ENCODE assay signal across 1 cellular context in the genomic region with DNA sequence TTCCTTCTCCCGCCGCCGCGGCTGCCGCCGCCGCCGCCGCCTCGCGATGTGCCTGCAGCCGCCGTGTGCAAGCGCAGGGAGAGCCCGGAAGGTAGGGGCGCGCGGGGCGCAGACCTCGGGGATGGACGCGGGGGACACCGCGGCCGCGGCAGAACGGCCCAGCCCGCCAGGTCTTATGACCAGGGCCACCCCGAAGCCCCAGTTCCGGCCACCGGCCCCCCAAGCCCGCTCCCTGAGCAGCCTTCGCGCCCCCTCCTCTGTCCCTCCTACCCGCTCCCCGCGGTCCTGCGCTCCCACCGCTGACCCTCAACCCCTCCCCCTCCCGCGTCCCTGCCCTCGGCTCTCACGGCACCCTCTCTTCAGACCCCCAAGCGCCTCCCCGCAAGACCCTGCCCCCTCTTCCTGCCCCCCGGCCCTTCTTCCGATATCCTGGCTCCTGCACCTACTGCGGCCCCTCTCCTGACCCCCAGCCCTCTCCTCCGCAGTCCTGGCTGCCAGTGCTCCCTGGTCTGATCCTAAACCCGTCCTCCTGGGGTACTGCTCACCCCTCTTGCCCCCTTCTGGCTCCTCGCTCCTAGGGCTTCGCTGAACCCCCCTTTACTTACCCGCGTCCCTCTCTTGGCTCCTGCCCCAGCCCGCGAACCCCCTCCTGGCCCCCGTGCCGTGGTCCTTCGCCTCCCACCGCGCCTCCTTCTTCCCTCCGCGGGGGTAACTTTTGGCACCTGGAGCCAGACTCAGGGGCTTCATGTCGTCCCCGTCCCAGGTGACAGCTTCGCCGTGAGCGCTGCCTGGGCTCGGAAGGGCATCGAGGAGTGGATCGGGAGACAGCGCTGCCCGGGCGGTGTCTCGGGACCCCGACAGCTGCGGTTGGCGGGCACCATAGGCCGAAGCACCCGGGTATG.
TF ChIP-seq lines count a peak whose summit lies in the region.

No MANE protein-coding gene starts in this region.

TF ChIP-seq in HepG2, 621 proteins besides CTCF, POLR2A, EP300 and RAD21 (continued from another document and continues in another):
- TF ChIP-seq ZFP37 (CRISPR knock-in tag; IDR thresholded peaks at IDR 0.05; ENCODE audit: borderline replicate concordance) (no peak), ZNF101 (CRISPR knock-in tag; IDR thresholded peaks at IDR 0.05; ENCODE audit: borderline replicate concordance, low read depth) (no peak), KLF12 (CRISPR knock-in tag; IDR thresholded peaks at IDR 0.05; ENCODE audit: borderline replicate concordance) (no peak), NR1H2 (CRISPR knock-in tag; IDR thresholded peaks at IDR 0.05; ENCODE audit: borderline replicate concordance, low read depth) (no peak), FOSL2 (CRISPR knock-in tag; IDR thresholded peaks at IDR 0.05) (no peak), ZNF746 (CRISPR knock-in tag; IDR thresholded peaks at IDR 0.05) (no peak), PHF5A (CRISPR knock-in tag; IDR thresholded peaks at IDR 0.05; ENCODE audit: low read depth, unreplicated experiment) (no peak), LCORL (IDR thresholded peaks at IDR 0.05) (no peak), LCORL (CRISPR knock-in tag; IDR thresholded peaks at IDR 0.05) (no peak; the same call in 1 of the 2 replicates), ZNF616 (CRISPR knock-in tag; IDR thresholded peaks at IDR 0.05; ENCODE audit: low read depth) (no peak), ZNF446 (CRISPR knock-in tag; IDR thresholded peaks at IDR 0.05) (peak; percentile 64; the same call in 1 of the 2 replicates), ZSCAN31 (CRISPR knock-in tag; IDR thresholded peaks at IDR 0.05; ENCODE audit: low read depth) (no peak), IRF2 (CRISPR knock-in tag; IDR thresholded peaks at IDR 0.05) (no peak), REL (CRISPR knock-in tag; conservative IDR thresholded peaks at IDR 0.05) (no peak), SAFB2 (CRISPR knock-in tag; IDR thresholded peaks at IDR 0.05; ENCODE audit: borderline replicate concordance, low read depth) (no peak; the same call in 1 of the 2 replicates), SRSF4 (IDR thresholded peaks at IDR 0.05; ENCODE audit: low read depth, low read length, poor library complexity, severe bottlenecking) (no peak), ZNF326 (CRISPR knock-in tag; IDR thresholded peaks at IDR 0.05; ENCODE audit: borderline replicate concordance) (no peak), FOXC1 (CRISPR knock-in tag; IDR thresholded peaks at IDR 0.05; ENCODE audit: borderline replicate concordance) (no peak), MBD4 (IDR thresholded peaks at IDR 0.05; ENCODE audit: borderline replicate concordance, low read length) (no peak), ZNF772 (CRISPR knock-in tag; IDR thresholded peaks at IDR 0.05) (0 out of 2 replicates have a peak, but pooled peaks have one; percentile 34), CHD2 (IDR thresholded peaks at IDR 0.05; ENCODE audit: low read depth, low read length) (no peak), ZMYM4 (CRISPR knock-in tag; IDR thresholded peaks at IDR 0.05) (no peak; the same call in 1 of the 2 replicates), HHEX (CRISPR knock-in tag; IDR thresholded peaks at IDR 0.05) (no peak), NBN (conservative IDR thresholded peaks at IDR 0.05) (no peak), GABPB1 (CRISPR knock-in tag; IDR thresholded peaks at IDR 0.05) (peak; percentile 25; the same call in 1 of the 2 replicates), ZNF768 (CRISPR knock-in tag; IDR thresholded peaks at IDR 0.05) (peak; percentile 56; the same call in 1 of the 2 replicates), ZSCAN12 (CRISPR knock-in tag; IDR thresholded peaks at IDR 0.05) (no peak)
- TF ChIP-seq, protein P1, sequence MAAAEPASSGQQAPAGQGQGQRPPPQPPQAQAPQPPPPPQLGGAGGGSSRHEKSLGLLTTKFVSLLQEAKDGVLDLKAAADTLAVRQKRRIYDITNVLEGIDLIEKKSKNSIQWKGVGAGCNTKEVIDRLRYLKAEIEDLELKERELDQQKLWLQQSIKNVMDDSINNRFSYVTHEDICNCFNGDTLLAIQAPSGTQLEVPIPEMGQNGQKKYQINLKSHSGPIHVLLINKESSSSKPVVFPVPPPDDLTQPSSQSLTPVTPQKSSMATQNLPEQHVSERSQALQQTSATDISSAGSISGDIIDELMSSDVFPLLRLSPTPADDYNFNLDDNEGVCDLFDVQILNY (CRISPR knock-in tag; conservative IDR thresholded peaks at IDR 0.05), result no peak
- TF ChIP-seq, protein P2, sequence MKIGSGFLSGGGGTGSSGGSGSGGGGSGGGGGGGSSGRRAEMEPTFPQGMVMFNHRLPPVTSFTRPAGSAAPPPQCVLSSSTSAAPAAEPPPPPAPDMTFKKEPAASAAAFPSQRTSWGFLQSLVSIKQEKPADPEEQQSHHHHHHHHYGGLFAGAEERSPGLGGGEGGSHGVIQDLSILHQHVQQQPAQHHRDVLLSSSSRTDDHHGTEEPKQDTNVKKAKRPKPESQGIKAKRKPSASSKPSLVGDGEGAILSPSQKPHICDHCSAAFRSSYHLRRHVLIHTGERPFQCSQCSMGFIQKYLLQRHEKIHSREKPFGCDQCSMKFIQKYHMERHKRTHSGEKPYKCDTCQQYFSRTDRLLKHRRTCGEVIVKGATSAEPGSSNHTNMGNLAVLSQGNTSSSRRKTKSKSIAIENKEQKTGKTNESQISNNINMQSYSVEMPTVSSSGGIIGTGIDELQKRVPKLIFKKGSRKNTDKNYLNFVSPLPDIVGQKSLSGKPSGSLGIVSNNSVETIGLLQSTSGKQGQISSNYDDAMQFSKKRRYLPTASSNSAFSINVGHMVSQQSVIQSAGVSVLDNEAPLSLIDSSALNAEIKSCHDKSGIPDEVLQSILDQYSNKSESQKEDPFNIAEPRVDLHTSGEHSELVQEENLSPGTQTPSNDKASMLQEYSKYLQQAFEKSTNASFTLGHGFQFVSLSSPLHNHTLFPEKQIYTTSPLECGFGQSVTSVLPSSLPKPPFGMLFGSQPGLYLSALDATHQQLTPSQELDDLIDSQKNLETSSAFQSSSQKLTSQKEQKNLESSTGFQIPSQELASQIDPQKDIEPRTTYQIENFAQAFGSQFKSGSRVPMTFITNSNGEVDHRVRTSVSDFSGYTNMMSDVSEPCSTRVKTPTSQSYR (CRISPR knock-in tag; IDR thresholded peaks at IDR 0.05; ENCODE audit: borderline replicate concordance), result no peak
- TF ChIP-seq, protein P3, sequence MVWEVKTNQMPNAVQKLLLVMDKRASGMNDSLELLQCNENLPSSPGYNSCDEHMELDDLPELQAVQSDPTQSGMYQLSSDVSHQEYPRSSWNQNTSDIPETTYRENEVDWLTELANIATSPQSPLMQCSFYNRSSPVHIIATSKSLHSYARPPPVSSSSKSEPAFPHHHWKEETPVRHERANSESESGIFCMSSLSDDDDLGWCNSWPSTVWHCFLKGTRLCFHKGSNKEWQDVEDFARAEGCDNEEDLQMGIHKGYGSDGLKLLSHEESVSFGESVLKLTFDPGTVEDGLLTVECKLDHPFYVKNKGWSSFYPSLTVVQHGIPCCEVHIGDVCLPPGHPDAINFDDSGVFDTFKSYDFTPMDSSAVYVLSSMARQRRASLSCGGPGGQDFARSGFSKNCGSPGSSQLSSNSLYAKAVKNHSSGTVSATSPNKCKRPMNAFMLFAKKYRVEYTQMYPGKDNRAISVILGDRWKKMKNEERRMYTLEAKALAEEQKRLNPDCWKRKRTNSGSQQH (CRISPR knock-in tag; IDR thresholded peaks at IDR 0.05; ENCODE audit: low read depth), result no peak
- TF ChIP-seq, protein P4, sequence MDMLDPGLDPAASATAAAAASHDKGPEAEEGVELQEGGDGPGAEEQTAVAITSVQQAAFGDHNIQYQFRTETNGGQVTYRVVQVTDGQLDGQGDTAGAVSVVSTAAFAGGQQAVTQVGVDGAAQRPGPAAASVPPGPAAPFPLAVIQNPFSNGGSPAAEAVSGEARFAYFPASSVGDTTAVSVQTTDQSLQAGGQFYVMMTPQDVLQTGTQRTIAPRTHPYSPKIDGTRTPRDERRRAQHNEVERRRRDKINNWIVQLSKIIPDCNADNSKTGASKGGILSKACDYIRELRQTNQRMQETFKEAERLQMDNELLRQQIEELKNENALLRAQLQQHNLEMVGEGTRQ (IDR thresholded peaks at IDR 0.05; ENCODE audit: low read depth, low read length), result no peak
- TF ChIP-seq, protein P4 (CRISPR knock-in tag; IDR thresholded peaks at IDR 0.05; ENCODE audit: borderline replicate concordance), result no peak
- TF ChIP-seq, protein P5, sequence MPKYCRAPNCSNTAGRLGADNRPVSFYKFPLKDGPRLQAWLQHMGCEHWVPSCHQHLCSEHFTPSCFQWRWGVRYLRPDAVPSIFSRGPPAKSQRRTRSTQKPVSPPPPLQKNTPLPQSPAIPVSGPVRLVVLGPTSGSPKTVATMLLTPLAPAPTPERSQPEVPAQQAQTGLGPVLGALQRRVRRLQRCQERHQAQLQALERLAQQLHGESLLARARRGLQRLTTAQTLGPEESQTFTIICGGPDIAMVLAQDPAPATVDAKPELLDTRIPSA (CRISPR knock-in tag; IDR thresholded peaks at IDR 0.05; ENCODE audit: borderline replicate concordance), result 0 out of 2 replicates have a peak, but pooled peaks have one; percentile 48
- TF ChIP-seq, protein P6, sequence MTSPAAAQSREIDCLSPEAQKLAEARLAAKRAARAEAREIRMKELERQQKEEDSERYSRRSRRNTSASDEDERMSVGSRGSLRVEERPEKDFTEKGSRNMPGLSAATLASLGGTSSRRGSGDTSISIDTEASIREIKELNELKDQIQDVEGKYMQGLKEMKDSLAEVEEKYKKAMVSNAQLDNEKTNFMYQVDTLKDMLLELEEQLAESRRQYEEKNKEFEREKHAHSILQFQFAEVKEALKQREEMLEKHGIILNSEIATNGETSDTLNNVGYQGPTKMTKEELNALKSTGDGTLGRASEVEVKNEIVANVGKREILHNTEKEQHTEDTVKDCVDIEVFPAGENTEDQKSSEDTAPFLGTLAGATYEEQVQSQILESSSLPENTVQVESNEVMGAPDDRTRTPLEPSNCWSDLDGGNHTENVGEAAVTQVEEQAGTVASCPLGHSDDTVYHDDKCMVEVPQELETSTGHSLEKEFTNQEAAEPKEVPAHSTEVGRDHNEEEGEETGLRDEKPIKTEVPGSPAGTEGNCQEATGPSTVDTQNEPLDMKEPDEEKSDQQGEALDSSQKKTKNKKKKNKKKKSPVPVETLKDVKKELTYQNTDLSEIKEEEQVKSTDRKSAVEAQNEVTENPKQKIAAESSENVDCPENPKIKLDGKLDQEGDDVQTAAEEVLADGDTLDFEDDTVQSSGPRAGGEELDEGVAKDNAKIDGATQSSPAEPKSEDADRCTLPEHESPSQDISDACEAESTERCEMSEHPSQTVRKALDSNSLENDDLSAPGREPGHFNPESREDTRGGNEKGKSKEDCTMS (CRISPR knock-in tag; conservative IDR thresholded peaks at IDR 0.05), result no peak
- TF ChIP-seq, protein P7, sequence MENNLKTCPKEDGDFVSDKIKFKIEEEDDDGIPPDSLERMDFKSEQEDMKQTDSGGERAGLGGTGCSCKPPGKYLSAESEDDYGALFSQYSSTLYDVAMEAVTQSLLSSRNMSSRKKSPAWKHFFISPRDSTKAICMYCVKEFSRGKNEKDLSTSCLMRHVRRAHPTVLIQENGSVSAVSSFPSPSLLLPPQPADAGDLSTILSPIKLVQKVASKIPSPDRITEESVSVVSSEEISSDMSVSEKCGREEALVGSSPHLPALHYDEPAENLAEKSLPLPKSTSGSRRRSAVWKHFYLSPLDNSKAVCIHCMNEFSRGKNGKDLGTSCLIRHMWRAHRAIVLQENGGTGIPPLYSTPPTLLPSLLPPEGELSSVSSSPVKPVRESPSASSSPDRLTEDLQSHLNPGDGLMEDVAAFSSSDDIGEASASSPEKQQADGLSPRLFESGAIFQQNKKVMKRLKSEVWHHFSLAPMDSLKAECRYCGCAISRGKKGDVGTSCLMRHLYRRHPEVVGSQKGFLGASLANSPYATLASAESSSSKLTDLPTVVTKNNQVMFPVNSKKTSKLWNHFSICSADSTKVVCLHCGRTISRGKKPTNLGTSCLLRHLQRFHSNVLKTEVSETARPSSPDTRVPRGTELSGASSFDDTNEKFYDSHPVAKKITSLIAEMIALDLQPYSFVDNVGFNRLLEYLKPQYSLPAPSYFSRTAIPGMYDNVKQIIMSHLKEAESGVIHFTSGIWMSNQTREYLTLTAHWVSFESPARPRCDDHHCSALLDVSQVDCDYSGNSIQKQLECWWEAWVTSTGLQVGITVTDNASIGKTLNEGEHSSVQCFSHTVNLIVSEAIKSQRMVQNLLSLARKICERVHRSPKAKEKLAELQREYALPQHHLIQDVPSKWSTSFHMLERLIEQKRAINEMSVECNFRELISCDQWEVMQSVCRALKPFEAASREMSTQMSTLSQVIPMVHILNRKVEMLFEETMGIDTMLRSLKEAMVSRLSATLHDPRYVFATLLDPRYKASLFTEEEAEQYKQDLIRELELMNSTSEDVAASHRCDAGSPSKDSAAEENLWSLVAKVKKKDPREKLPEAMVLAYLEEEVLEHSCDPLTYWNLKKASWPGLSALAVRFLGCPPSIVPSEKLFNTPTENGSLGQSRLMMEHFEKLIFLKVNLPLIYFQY (CRISPR knock-in tag; IDR thresholded peaks at IDR 0.05; ENCODE audit: borderline replicate concordance), result no peak
- TF ChIP-seq, protein P8, sequence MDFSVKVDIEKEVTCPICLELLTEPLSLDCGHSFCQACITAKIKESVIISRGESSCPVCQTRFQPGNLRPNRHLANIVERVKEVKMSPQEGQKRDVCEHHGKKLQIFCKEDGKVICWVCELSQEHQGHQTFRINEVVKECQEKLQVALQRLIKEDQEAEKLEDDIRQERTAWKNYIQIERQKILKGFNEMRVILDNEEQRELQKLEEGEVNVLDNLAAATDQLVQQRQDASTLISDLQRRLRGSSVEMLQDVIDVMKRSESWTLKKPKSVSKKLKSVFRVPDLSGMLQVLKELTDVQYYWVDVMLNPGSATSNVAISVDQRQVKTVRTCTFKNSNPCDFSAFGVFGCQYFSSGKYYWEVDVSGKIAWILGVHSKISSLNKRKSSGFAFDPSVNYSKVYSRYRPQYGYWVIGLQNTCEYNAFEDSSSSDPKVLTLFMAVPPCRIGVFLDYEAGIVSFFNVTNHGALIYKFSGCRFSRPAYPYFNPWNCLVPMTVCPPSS (IDR thresholded peaks at IDR 0.05), result no peak
- TF ChIP-seq, protein P9, sequence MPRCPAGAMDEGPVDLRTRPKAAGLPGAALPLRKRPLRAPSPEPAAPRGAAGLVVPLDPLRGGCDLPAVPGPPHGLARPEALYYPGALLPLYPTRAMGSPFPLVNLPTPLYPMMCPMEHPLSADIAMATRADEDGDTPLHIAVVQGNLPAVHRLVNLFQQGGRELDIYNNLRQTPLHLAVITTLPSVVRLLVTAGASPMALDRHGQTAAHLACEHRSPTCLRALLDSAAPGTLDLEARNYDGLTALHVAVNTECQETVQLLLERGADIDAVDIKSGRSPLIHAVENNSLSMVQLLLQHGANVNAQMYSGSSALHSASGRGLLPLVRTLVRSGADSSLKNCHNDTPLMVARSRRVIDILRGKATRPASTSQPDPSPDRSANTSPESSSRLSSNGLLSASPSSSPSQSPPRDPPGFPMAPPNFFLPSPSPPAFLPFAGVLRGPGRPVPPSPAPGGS (CRISPR knock-in tag; IDR thresholded peaks at IDR 0.05), result no peak
